ENCODE assay signal across 1 cellular context in the genomic region with DNA sequence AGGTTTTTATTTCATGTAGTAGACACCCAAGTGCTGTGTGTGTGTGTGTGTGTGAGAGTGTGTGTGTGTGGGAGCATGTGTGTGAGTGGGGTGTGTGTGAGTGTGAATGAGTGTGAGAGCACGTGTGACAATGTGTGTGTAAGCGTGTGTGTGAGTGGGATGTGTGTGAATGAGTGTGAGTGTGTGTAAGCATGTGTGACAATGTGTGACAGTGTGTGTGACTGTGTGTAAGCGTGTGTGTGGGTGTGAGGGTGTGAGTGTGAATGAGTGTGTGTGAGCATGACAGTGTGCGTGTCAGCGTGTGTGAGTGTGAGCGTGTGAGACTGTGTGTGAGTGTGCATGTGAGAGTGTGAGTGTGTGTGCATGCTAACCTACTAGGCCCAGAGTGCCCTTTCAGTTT.
TF ChIP-seq lines count a peak whose summit lies in the region.

No MANE protein-coding gene starts in this region.

TF ChIP-seq in K562, 482 proteins besides CTCF, POLR2A, EP300 and RAD21 (continues in another document):
- TF ChIP-seq, protein P1, sequence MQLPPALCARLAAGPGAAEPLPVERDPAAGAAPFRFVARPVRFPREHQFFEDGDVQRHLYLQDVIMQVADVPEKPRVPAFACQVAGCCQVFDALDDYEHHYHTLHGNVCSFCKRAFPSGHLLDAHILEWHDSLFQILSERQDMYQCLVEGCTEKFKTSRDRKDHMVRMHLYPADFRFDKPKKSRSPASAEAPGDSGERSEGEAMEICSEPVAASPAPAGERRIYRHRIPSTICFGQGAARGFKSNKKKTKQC (CRISPR knock-in tag; IDR thresholded peaks at IDR 0.05), result no peak
- TF ChIP-seq, protein P2, sequence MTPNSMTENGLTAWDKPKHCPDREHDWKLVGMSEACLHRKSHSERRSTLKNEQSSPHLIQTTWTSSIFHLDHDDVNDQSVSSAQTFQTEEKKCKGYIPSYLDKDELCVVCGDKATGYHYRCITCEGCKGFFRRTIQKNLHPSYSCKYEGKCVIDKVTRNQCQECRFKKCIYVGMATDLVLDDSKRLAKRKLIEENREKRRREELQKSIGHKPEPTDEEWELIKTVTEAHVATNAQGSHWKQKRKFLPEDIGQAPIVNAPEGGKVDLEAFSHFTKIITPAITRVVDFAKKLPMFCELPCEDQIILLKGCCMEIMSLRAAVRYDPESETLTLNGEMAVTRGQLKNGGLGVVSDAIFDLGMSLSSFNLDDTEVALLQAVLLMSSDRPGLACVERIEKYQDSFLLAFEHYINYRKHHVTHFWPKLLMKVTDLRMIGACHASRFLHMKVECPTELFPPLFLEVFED (CRISPR knock-in tag; conservative IDR thresholded peaks at IDR 0.05), result 0 out of 2 replicates have a peak, but pooled peaks have one; percentile 48
- no peak for TF ChIP-seq DEAF1 (CRISPR knock-in tag; IDR thresholded peaks at IDR 0.05)
- no peak for TF ChIP-seq ILK (tag; IDR thresholded peaks at IDR 0.05; ENCODE audit: borderline replicate concordance, low read depth)
- TF ChIP-seq ZNF175 (CRISPR knock-in tag; IDR thresholded peaks at IDR 0.05; ENCODE audit: low read depth), result no peak
- TF ChIP-seq NR1H2 (CRISPR knock-in tag; IDR thresholded peaks at IDR 0.05), result no peak
- no peak for TF ChIP-seq ZSCAN29 (IDR thresholded peaks at IDR 0.05)
- TF ChIP-seq HBP1 (CRISPR knock-in tag; IDR thresholded peaks at IDR 0.05), result no peak
- peak in 1 of 2 experiments; percentile 39; a peak in 1 of 4 replicates for TF ChIP-seq HDAC1 (IDR thresholded peaks at IDR 0.05)
- no peak for TF ChIP-seq DNMT1 (IDR thresholded peaks at IDR 0.05)
- TF ChIP-seq, protein P3, sequence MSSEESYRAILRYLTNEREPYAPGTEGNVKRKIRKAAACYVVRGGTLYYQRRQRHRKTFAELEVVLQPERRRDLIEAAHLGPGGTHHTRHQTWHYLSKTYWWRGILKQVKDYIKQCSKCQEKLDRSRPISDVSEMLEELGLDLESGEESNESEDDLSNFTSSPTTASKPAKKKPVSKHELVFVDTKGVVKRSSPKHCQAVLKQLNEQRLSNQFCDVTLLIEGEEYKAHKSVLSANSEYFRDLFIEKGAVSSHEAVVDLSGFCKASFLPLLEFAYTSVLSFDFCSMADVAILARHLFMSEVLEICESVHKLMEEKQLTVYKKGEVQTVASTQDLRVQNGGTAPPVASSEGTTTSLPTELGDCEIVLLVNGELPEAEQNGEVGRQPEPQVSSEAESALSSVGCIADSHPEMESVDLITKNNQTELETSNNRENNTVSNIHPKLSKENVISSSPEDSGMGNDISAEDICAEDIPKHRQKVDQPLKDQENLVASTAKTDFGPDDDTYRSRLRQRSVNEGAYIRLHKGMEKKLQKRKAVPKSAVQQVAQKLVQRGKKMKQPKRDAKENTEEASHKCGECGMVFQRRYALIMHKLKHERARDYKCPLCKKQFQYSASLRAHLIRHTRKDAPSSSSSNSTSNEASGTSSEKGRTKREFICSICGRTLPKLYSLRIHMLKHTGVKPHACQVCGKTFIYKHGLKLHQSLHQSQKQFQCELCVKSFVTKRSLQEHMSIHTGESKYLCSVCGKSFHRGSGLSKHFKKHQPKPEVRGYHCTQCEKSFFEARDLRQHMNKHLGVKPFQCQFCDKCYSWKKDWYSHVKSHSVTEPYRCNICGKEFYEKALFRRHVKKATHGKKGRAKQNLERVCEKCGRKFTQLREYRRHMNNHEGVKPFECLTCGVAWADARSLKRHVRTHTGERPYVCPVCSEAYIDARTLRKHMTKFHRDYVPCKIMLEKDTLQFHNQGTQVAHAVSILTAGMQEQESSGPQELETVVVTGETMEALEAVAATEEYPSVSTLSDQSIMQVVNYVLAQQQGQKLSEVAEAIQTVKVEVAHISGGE (CRISPR knock-in tag; IDR thresholded peaks at IDR 0.05), result no peak
- TF ChIP-seq CTBP1 (IDR thresholded peaks at IDR 0.05; ENCODE audit: borderline replicate concordance), result no peak
- TF ChIP-seq GTF2E2 (tag; IDR thresholded peaks at IDR 0.05), result no peak
- TF ChIP-seq ZNF174 (CRISPR knock-in tag; IDR thresholded peaks at IDR 0.05), result no peak
- TF ChIP-seq, protein P4, sequence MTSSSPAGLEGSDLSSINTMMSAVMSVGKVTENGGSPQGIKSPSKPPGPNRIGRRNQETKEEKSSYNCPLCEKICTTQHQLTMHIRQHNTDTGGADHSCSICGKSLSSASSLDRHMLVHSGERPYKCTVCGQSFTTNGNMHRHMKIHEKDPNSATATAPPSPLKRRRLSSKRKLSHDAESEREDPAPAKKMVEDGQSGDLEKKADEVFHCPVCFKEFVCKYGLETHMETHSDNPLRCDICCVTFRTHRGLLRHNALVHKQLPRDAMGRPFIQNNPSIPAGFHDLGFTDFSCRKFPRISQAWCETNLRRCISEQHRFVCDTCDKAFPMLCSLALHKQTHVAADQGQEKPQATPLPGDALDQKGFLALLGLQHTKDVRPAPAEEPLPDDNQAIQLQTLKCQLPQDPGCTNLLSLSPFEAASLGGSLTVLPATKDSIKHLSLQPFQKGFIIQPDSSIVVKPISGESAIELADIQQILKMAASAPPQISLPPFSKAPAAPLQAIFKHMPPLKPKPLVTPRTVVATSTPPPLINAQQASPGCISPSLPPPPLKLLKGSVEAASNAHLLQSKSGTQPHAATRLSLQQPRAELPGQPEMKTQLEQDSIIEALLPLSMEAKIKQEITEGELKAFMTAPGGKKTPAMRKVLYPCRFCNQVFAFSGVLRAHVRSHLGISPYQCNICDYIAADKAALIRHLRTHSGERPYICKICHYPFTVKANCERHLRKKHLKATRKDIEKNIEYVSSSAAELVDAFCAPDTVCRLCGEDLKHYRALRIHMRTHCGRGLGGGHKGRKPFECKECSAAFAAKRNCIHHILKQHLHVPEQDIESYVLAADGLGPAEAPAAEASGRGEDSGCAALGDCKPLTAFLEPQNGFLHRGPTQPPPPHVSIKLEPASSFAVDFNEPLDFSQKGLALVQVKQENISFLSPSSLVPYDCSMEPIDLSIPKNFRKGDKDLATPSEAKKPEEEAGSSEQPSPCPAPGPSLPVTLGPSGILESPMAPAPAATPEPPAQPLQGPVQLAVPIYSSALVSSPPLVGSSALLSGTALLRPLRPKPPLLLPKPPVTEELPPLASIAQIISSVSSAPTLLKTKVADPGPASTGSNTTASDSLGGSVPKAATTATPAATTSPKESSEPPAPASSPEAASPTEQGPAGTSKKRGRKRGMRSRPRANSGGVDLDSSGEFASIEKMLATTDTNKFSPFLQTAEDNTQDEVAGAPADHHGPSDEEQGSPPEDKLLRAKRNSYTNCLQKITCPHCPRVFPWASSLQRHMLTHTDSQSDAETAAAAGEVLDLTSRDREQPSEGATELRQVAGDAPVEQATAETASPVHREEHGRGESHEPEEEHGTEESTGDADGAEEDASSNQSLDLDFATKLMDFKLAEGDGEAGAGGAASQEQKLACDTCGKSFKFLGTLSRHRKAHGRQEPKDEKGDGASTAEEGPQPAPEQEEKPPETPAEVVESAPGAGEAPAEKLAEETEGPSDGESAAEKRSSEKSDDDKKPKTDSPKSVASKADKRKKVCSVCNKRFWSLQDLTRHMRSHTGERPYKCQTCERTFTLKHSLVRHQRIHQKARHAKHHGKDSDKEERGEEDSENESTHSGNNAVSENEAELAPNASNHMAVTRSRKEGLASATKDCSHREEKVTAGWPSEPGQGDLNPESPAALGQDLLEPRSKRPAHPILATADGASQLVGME (CRISPR knock-in tag; IDR thresholded peaks at IDR 0.05), result no peak
- TF ChIP-seq TAL1 (IDR thresholded peaks at IDR 0.05), result no peak
- TF ChIP-seq ELF1 (tag; IDR thresholded peaks at IDR 0.05), result no peak
- TF ChIP-seq ETV1 (tag; conservative IDR thresholded peaks at IDR 0.05; ENCODE audit: low read depth), result no peak
- TF ChIP-seq NONO (IDR thresholded peaks at IDR 0.05; ENCODE audit: low read depth in 2 of 2, low read length in 1 of 2), result no peak
- no peak for TF ChIP-seq EWSR1 (IDR thresholded peaks at IDR 0.05; ENCODE audit: borderline replicate concordance, low read depth, partially characterized antibody)
- TF ChIP-seq TOE1 (IDR thresholded peaks at IDR 0.05; ENCODE audit: borderline replicate concordance), result peak; percentile 67; the same call in 1 of the 2 replicates
- TF ChIP-seq TOE1 (CRISPR knock-in tag; IDR thresholded peaks at IDR 0.05; ENCODE audit: borderline replicate concordance, low read depth), result no peak
- TF ChIP-seq ZNF436 (CRISPR knock-in tag; IDR thresholded peaks at IDR 0.05), result no peak
- TF ChIP-seq, protein P5, sequence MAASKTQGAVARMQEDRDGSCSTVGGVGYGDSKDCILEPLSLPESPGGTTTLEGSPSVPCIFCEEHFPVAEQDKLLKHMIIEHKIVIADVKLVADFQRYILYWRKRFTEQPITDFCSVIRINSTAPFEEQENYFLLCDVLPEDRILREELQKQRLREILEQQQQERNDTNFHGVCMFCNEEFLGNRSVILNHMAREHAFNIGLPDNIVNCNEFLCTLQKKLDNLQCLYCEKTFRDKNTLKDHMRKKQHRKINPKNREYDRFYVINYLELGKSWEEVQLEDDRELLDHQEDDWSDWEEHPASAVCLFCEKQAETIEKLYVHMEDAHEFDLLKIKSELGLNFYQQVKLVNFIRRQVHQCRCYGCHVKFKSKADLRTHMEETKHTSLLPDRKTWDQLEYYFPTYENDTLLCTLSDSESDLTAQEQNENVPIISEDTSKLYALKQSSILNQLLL (CRISPR knock-in tag; IDR thresholded peaks at IDR 0.05; ENCODE audit: borderline replicate concordance), result no peak
- no peak for TF ChIP-seq E2F8 (IDR thresholded peaks at IDR 0.05; ENCODE audit: low read depth, partially characterized antibody)
- no peak for TF ChIP-seq HOXB6 (CRISPR knock-in tag; IDR thresholded peaks at IDR 0.05; ENCODE audit: borderline replicate concordance)
- peak; percentile 89 for TF ChIP-seq MYNN (IDR thresholded peaks at IDR 0.05)
- TF ChIP-seq MYNN (CRISPR knock-in tag; IDR thresholded peaks at IDR 0.05), result no peak
- TF ChIP-seq, protein P6, sequence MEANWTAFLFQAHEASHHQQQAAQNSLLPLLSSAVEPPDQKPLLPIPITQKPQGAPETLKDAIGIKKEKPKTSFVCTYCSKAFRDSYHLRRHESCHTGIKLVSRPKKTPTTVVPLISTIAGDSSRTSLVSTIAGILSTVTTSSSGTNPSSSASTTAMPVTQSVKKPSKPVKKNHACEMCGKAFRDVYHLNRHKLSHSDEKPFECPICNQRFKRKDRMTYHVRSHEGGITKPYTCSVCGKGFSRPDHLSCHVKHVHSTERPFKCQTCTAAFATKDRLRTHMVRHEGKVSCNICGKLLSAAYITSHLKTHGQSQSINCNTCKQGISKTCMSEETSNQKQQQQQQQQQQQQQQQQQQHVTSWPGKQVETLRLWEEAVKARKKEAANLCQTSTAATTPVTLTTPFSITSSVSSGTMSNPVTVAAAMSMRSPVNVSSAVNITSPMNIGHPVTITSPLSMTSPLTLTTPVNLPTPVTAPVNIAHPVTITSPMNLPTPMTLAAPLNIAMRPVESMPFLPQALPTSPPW (CRISPR knock-in tag; IDR thresholded peaks at IDR 0.05), result no peak
- TF ChIP-seq ARID2 (IDR thresholded peaks at IDR 0.05), result 0 out of 2 replicates have a peak, but pooled peaks have one; percentile 19
- TF ChIP-seq HMG20A (CRISPR knock-in tag; conservative IDR thresholded peaks at IDR 0.05), result no peak
- no peak for TF ChIP-seq TBP (optimal IDR thresholded peaks at IDR 0.05; ENCODE audit: low read depth, low read length)
- no peak for TF ChIP-seq ZBED1 (IDR thresholded peaks at IDR 0.05)
- no peak for TF ChIP-seq IRF2 (CRISPR knock-in tag; IDR thresholded peaks at IDR 0.05)
- no peak for TF ChIP-seq NR2F6 (CRISPR knock-in tag; IDR thresholded peaks at IDR 0.05)
- no peak for TF ChIP-seq SRSF3 (IDR thresholded peaks at IDR 0.05; ENCODE audit: insufficient read depth, low read length)
- no peak for TF ChIP-seq PHTF2 (CRISPR knock-in tag; IDR thresholded peaks at IDR 0.05)
